In genomic region chr1:56255516-56256181, GRCh38 we compare ENCODE assay signal across 11 cellular contexts.
A peak's percentile ranks its signal among the peaks of the same experiment; 100 is the strongest.
DNase-seq lines count a peak whose midpoint lies in the region; ATAC-seq and TF ChIP-seq lines count a peak whose summit lies in the region.
"Had no signal": no experiment of that assay in that cellular context is flagged by ENCODE, and none has a peak within 500 bp of the region (broad histone marks: within the 10 kb centered on the region; RNA-seq: fewer than 3 reads in every experiment).

No MANE protein-coding gene starts in this region.

- intact Hi-C loops in Right ventricle myocardium inferior (cut with DNase I) (no loop called here), cardiac septum (cut with DNase I) (loop anchor here (5.0 to 10.0 kb wide), 2 partner anchors 147 to 319 kb away; partner anchors contain the start of gene PLPP3), prostate gland (cut with DNase I) (loop anchor here (5.0 to 10.0 kb wide), 2 partner anchors 111 to 322 kb away; partner anchors contain the start of gene PLPP3)

- H3K27ac ChIP-seq in neutrophil, result peak overlapping the region; percentile 39
- no peak overlapping the region for H3K27ac ChIP-seq in prostate gland

- H3K4me3 ChIP-seq in fibroblast of pulmonary artery (replicated peaks; ENCODE audit: low read depth, low read length), result no peak overlapping the region
- no peak overlapping the region for H3K4me3 ChIP-seq in neutrophil (ENCODE audit: low read depth in 1 of 2, low read length in 1 of 2)
- H3K4me3 ChIP-seq in prostate gland, result no peak overlapping the region

- no peak for TF ChIP-seq CTCF in fibroblast of pulmonary artery (IDR thresholded peaks at IDR 0.05; ENCODE audit: low read length, missing control alignments)
- no peak for TF ChIP-seq CTCF in neutrophil (IDR thresholded peaks at IDR 0.05)
- no peak for TF ChIP-seq CTCF in prostate gland (IDR thresholded peaks at IDR 0.05)

- no peak for TF ChIP-seq POLR2A in prostate gland (IDR thresholded peaks at IDR 0.05)

- 70% methylated on average over 5 of the region's 5 CpGs for WGBS in prostate gland

- DNase-seq in Right ventricle myocardium inferior (ENCODE audit: missing footprints) (peak; percentile 87), cardiac septum (ENCODE audit: low spot score) (no peak), fibroblast of pulmonary artery (ENCODE audit: low read depth) (peak; percentile 97), NCI-H345 (lab: John Stamatoyannopoulos, UW) (no peak), SKM-1 treated with dmso at 0.1 percent for 144 hours (lab: John Stamatoyannopoulos, UW; ENCODE audit: unreplicated experiment) (no peak), NOMO-1 treated with dmso at 0.1 percent for 144 hours (lab: John Stamatoyannopoulos, UW; ENCODE audit: unreplicated experiment) (no peak), prostate gland (ENCODE audit: low spot score) (no peak)
- DNase-seq: activated CD4-positive, alpha-beta T cell treated with anti-CD3 and anti-CD28 coated beads, Interleukin-2, amount 50 U/mL, for 48 hours; SW 1271 had no signal

- no peaks in the 10 kb centered on the region for H3K27me3 ChIP-seq in neutrophil
- no peaks in the 10 kb centered on the region for H3K27me3 ChIP-seq in prostate gland (replicated peaks; ENCODE audit: insufficient read depth)

- peak; percentile 95 for ATAC-seq in Right ventricle myocardium inferior
- ATAC-seq: HCT116 had no signal

- H3K4me1 ChIP-seq in neutrophil (ENCODE audit: control insufficient read depth in 1 of 2, insufficient read depth in 1 of 2, low read depth in 1 of 2, low read length in 1 of 2) (peaks cover 24 to 29% of the 10 kb centered on the region in 2 experiments), prostate gland (replicated peaks) (no peaks in the 10 kb centered on the region)

- H3K36me3 ChIP-seq in neutrophil, result no peaks in the 10 kb centered on the region
- H3K36me3 ChIP-seq in prostate gland, result no peaks in the 10 kb centered on the region

- H3K9me3 ChIP-seq in neutrophil (no peaks in the 10 kb centered on the region), prostate gland (no peaks in the 10 kb centered on the region)

Comparison
In these comparisons a context has a peak if more than half of its experiments do, and no peak if none do; other contexts are left out.
1. DNase-seq: peak in Right ventricle myocardium inferior (single experiment) and fibroblast of pulmonary artery (single experiment); none in cardiac septum (single experiment), NCI-H345 (single experiment), SKM-1 treated with dmso at 0.1 percent for 144 hours (single experiment), NOMO-1 treated with dmso at 0.1 percent for 144 hours (single experiment) and prostate gland (single experiment).